ENCODE assay signal across 8 cellular contexts in genomic region chr11:65413077-65413664, GRCh38. TPM values are rescaled to one million over a fixed set of nuclear protein-coding genes. Genes with fewer than 3 reads are reported as not detected.
DNase-seq lines count a peak whose midpoint lies in the region; ATAC-seq, FAIRE-seq and TF ChIP-seq lines count a peak whose summit lies in the region.
"Not testable (repeated sequence)": the region's sequence is repeated elsewhere in the genome, so short reads cannot be mapped to it uniquely, and the experiment has no call there.

No MANE protein-coding gene starts in this region.

- H3K79me1 ChIP-seq in mesenchymal stem cell (replicated peaks; ENCODE audit: low read length, poor library complexity, severe bottlenecking) = peaks cover 31% of the 10 kb centered on the region

- POLR2A ChIA-PET in A673 (lab: Charles Lee; ENCODE audit: low non-redundant PET) (interaction anchor here (0.6 kb wide), 1 partner anchor 445 kb away, joined by 3 read pairs; the partner anchor contains the start of gene CFL1), K562 (lab: Yijun Ruan, JAX) (interaction anchor here (0.6 to 17.3 kb wide), 11 partner anchors 9 to 93 kb away, joined by 3 to 704 read pairs (median 8); partner anchors contain the start of genes MALAT1 and NEAT1)
- POLR2A ChIA-PET in endothelial cell of umbilical vein (lab: Charles Lee) = not testable (repeated sequence)

- DNase-seq in A673 (ENCODE audit: low spot score); K562 (ENCODE audit: extremely low read depth in 1 of 4, low spot score in 3 of 4); endothelial cell of umbilical vein (ENCODE audit: low read depth, low spot score); mesenchymal stem cell: not testable (repeated sequence)
- DNase-seq in SK-MEL-5 (ENCODE audit: low read depth, low spot score) (peak; percentile 66), left ventricle myocardium inferior (peak; percentile 5), sigmoid colon (peak; percentile 51), tibial nerve (ENCODE audit: low spot score in 2 of 2) (peak; percentile 26 to 28)

- H3K27ac ChIP-seq in A673 (ENCODE audit: low read depth, low read length, poor library complexity, severe bottlenecking); K562 (ENCODE audit: extremely low read depth, low read depth, low read length); endothelial cell of umbilical vein (ENCODE audit: insufficient read depth, low read depth, low read length); mesenchymal stem cell (ENCODE audit: low read length, poor library complexity, severe bottlenecking): not testable (repeated sequence)
- H3K27ac ChIP-seq in left ventricle myocardium inferior (replicated peaks) = peak overlapping the region; percentile 77
- peak overlapping the region in 1 of 4 donors; percentile 22 for H3K27ac ChIP-seq in sigmoid colon
- peak overlapping the region; percentile 80 to 100 (median 98) for H3K27ac ChIP-seq in tibial nerve

- not testable (repeated sequence) for TF ChIP-seq POLR2A in K562 (conservative IDR thresholded peaks at IDR 0.05); endothelial cell of umbilical vein (IDR thresholded peaks at IDR 0.05; ENCODE audit: low read depth, low read length); sigmoid colon (IDR thresholded peaks at IDR 0.05)
- TF ChIP-seq POLR2A in tibial nerve (IDR thresholded peaks at IDR 0.05) = peak in 1 of 2 donors; percentile 13

- not testable (repeated sequence) for H2BK120ac ChIP-seq in mesenchymal stem cell (ENCODE audit: low read depth, low read length)

- TF ChIP-seq EP300 in K562 (IDR thresholded peaks at IDR 0.05; ENCODE audit: low read length); sigmoid colon (IDR thresholded peaks at IDR 0.05): not testable (repeated sequence)
- TF ChIP-seq EP300 in tibial nerve (IDR thresholded peaks at IDR 0.05) = peak; percentile 73 to 82

- WGBS in K562 (ENCODE audit: insufficient coverage, low coverage, missing lambda C conversion rate) = 87% methylated on average over 15 of the region's 15 CpGs
- 97% methylated on average over 15 of the region's 15 CpGs for WGBS in mesenchymal stem cell
- WGBS in sigmoid colon, 2 donors = 73 to 87% methylated on average over 15 of the region's 15 CpGs
- WGBS in tibial nerve, 2 donors = 50 to 54% methylated on average over 15 of the region's 15 CpGs

- not testable (repeated sequence) for TF ChIP-seq RAD21 in K562 (CRISPR knock-in tag; conservative IDR thresholded peaks at IDR 0.05 in 1 of 2, IDR thresholded peaks at IDR 0.05 in 1 of 2)

- not testable (repeated sequence) for H2BK12ac ChIP-seq in mesenchymal stem cell (ENCODE audit: low read length in 2 of 2)

- H3K27me3 ChIP-seq in A673 (replicated peaks; ENCODE audit: insufficient read depth, low read depth, low read length, poor library complexity); K562 (ENCODE audit: control insufficient read depth in 2 of 2, insufficient read depth in 2 of 2, low read length in 2 of 2); endothelial cell of umbilical vein (ENCODE audit: control insufficient read depth in 2 of 2, insufficient read depth in 2 of 2, low read length in 2 of 2); left ventricle myocardium inferior (ENCODE audit: low read depth); mesenchymal stem cell (ENCODE audit: control insufficient read depth in 1 of 2, insufficient read depth in 1 of 2, low read length in 2 of 2); sigmoid colon; tibial nerve: not testable (repeated sequence)

- BruUV-seq in A673 (replicated peaks; lab: Mats Ljungman, UMichigan) (TSS peak; percentile 21), endothelial cell of umbilical vein (replicated peaks; lab: Mats Ljungman, UMichigan) (TSS peak; percentile 29)
- BruUV-seq in K562 (replicated peaks; lab: Mats Ljungman, UMichigan) = not testable (repeated sequence)

- not testable (repeated sequence) for H3K9me3 ChIP-seq in A673 (ENCODE audit: low read depth, low read length, poor library complexity, severe bottlenecking); K562 (replicated peaks; ENCODE audit: control insufficient read depth, insufficient read depth, low read depth, low read length); endothelial cell of umbilical vein (replicated peaks; ENCODE audit: control insufficient read depth, insufficient read depth, low read length); left ventricle myocardium inferior (replicated peaks); mesenchymal stem cell (ENCODE audit: control insufficient read depth, low read length); sigmoid colon; tibial nerve

- not testable (repeated sequence) for H3K9me1 ChIP-seq in K562 (ENCODE audit: control insufficient read depth, insufficient read depth, low read length); endothelial cell of umbilical vein (replicated peaks; ENCODE audit: control insufficient read depth, extremely low read depth, insufficient read depth, low read length)

- in situ Hi-C loops in SK-MEL-5 (cut with HindIII; ENCODE audit: low pct_unique_long_range_greater_than_20kb, low sequenced_read_pairs); K562 (cut with MboI): not testable (repeated sequence)

- intact Hi-C loops in A673 (cut with micrococcal nuclease; ENCODE audit: unreplicated experiment); K562 (cut with micrococcal nuclease); left ventricle myocardium inferior (cut with micrococcal nuclease); sigmoid colon (cut with DNase I): not testable (repeated sequence)
- intact Hi-C loops in endothelial cell of umbilical vein (cut with micrococcal nuclease) = loop anchor here (10.0 kb wide), 1 partner anchor 48 kb away; no protein-coding TSS in a partner anchor

- H3K4me3 ChIP-seq in A673 (ENCODE audit: low read depth, low read length, poor library complexity, severe bottlenecking); K562; endothelial cell of umbilical vein (replicated peaks in 1 of 3; ENCODE audit: insufficient read depth in 1 of 3, low read depth in 1 of 3, low read length in 3 of 3); left ventricle myocardium inferior; mesenchymal stem cell (ENCODE audit: insufficient read depth in 1 of 2, low read depth in 1 of 2, low read length in 2 of 2); sigmoid colon; tibial nerve: not testable (repeated sequence)

- H3K79me2 ChIP-seq in K562 (ENCODE audit: control insufficient read depth, insufficient read depth, low read length) (peaks cover 24% of the 10 kb centered on the region), endothelial cell of umbilical vein (ENCODE audit: control insufficient read depth, insufficient read depth, low read length) (peaks cover 14% of the 10 kb centered on the region)

- H4K20me1 ChIP-seq in K562 (replicated peaks; ENCODE audit: control insufficient read depth, insufficient read depth, low read length); endothelial cell of umbilical vein (replicated peaks; ENCODE audit: control insufficient read depth, extremely low read depth, insufficient read depth, low read length): not testable (repeated sequence)

- not testable (repeated sequence) for H4K8ac ChIP-seq in mesenchymal stem cell (ENCODE audit: low read length)

- H4K91ac ChIP-seq in mesenchymal stem cell (ENCODE audit: low read length) = not testable (repeated sequence)

- TF ChIP-seq CTCF in A673 (conservative IDR thresholded peaks at IDR 0.05; ENCODE audit: low read depth, low read length); K562 (IDR thresholded peaks at IDR 0.05 in 2 of 3, conservative IDR thresholded peaks at IDR 0.05 in 1 of 3; ENCODE audit: insufficient read depth in 2 of 3, low read depth in 1 of 3, low read length in 3 of 3); endothelial cell of umbilical vein (IDR thresholded peaks at IDR 0.05; ENCODE audit: extremely low read depth in 1 of 2, insufficient read depth in 1 of 2, low read depth in 1 of 2, low read length in 2 of 2); left ventricle myocardium inferior (IDR thresholded peaks at IDR 0.05; ENCODE audit: borderline replicate concordance); sigmoid colon (IDR thresholded peaks at IDR 0.05); tibial nerve (IDR thresholded peaks at IDR 0.05): not testable (repeated sequence)

- not testable (repeated sequence) for H3K4ac ChIP-seq in mesenchymal stem cell (ENCODE audit: low read depth in 1 of 2, low read length in 2 of 2)

- H2AFZ ChIP-seq in K562 (ENCODE audit: low read depth, low read length); endothelial cell of umbilical vein (ENCODE audit: low read depth, low read length); mesenchymal stem cell (ENCODE audit: low read depth, low read length): not testable (repeated sequence)

- CTCF ChIA-PET in A673 (lab: Charles Lee); K562 (lab: Yijun Ruan, JAX; ENCODE audit: low intra/inter-chr PET ratio): not testable (repeated sequence)
- CTCF ChIA-PET in endothelial cell of umbilical vein (lab: Charles Lee) = interaction anchor here (1.6 kb wide), 1 partner anchor 97 kb away, joined by 6 read pairs; no protein-coding TSS in a partner anchor

- H3K9ac ChIP-seq in K562 (ENCODE audit: insufficient read depth in 1 of 2, low read depth in 2 of 2, low read length in 2 of 2); endothelial cell of umbilical vein (replicated peaks; ENCODE audit: extremely low read depth, insufficient read depth, low read length): not testable (repeated sequence)
- H3K9ac ChIP-seq in mesenchymal stem cell (ENCODE audit: low read length) = peak overlapping the region; percentile 31

- H3K36me3 ChIP-seq in A673 (ENCODE audit: insufficient read depth, low read length, poor library complexity, severe bottlenecking) (peaks cover 32% of the 10 kb centered on the region), K562 (ENCODE audit: control insufficient read depth, insufficient read depth, low read length) (peaks cover 42% of the 10 kb centered on the region; the same call in 2 of the 3 replicates), endothelial cell of umbilical vein (ENCODE audit: control insufficient read depth in 2 of 2, extremely low read depth in 1 of 2, insufficient read depth in 2 of 2, low read length in 2 of 2) (peaks cover 6 to 29% of the 10 kb centered on the region in 2 experiments), left ventricle myocardium inferior (peaks cover 48% of the 10 kb centered on the region), mesenchymal stem cell (ENCODE audit: control insufficient read depth in 1 of 2, insufficient read depth in 2 of 2, low read depth in 1 of 2, low read length in 2 of 2) (peaks cover 53% of the 10 kb centered on the region in 2 experiments), sigmoid colon (peaks cover 0 to 40% (median 16%) of the 10 kb centered on the region in 4 donors), tibial nerve (peaks cover 0 to 45% (median 6%) of the 10 kb centered on the region in 3 donors)

- peak; percentile 75 for FAIRE-seq in K562 (lab: Jason Lieb, UNC)
- FAIRE-seq in endothelial cell of umbilical vein (lab: Jason Lieb, UNC) = peak; percentile 15

- H2AK5ac ChIP-seq in mesenchymal stem cell (ENCODE audit: low read length, severe bottlenecking) = not testable (repeated sequence)

- not testable (repeated sequence) for H3K23ac ChIP-seq in mesenchymal stem cell (ENCODE audit: low read length in 2 of 2)

- not testable (repeated sequence) for H3K18ac ChIP-seq in mesenchymal stem cell (ENCODE audit: low read depth in 1 of 2, low read length in 2 of 2)

- ATAC-seq in K562 = not testable (repeated sequence)

- not testable (repeated sequence) for H2BK5ac ChIP-seq in mesenchymal stem cell (ENCODE audit: low read depth, low read length, poor library complexity, severe bottlenecking)

- H2BK15ac ChIP-seq in mesenchymal stem cell (ENCODE audit: low read depth, poor library complexity, severe bottlenecking) = not testable (repeated sequence)

- dilution Hi-C loops in endothelial cell of umbilical vein (cut with MboI; ENCODE audit: extremely low pct_ligation_motif_present, low sequenced_read_pairs) = not testable (repeated sequence)

- H3K4me1 ChIP-seq in A673 (ENCODE audit: insufficient read depth, low read length, poor library complexity, severe bottlenecking) (peaks cover 22% of the 10 kb centered on the region), K562 (replicated peaks in 1 of 2; ENCODE audit: control insufficient read depth in 2 of 2, insufficient read depth in 2 of 2, low read length in 2 of 2) (peaks cover 25 to 40% of the 10 kb centered on the region in 2 experiments), endothelial cell of umbilical vein (ENCODE audit: control insufficient read depth, extremely low read depth, insufficient read depth, low read length) (peaks cover 22% of the 10 kb centered on the region), left ventricle myocardium inferior (peaks cover 53% of the 10 kb centered on the region), mesenchymal stem cell (ENCODE audit: control insufficient read depth, insufficient read depth, low read depth, low read length) (peaks cover 29% of the 10 kb centered on the region), sigmoid colon (peaks cover 0 to 26% (median 25%) of the 10 kb centered on the region in 4 donors), tibial nerve (peaks cover 0 to 72% (median 45%) of the 10 kb centered on the region in 4 donors)

- H3K4me2 ChIP-seq in K562 (ENCODE audit: insufficient read depth, low read length); endothelial cell of umbilical vein (ENCODE audit: insufficient read depth, low read length); mesenchymal stem cell (ENCODE audit: low read length, poor library complexity, severe bottlenecking): not testable (repeated sequence)

- not testable (repeated sequence) for H3K14ac ChIP-seq in mesenchymal stem cell (ENCODE audit: low read length in 2 of 2)

RNA-seq across cellular contexts. Expression of gene NEAT1, which starts 9.4 kb away (rescaled TPM):
- total RNA-seq in A673 (2021) (196 and 211 TPM in 2 replicates), K562 (2014; rRNA removed) (15.2 and 20.1 TPM in 2 replicates), K562 (2014; rRNA removed; fragmentation: Illumina TruSeq; extraction: Trizol) (62.8 and 76.9 TPM in 2 replicates), K562 (2015; rRNA removed; fragmentation: Illumina TruSeq; extraction: Trizol) (26.3 and 31.5 TPM in 2 replicates), K562 (2021) (129 and 208 TPM in 2 replicates), endothelial cell of umbilical vein (957 and 1,053 TPM in 2 replicates), left ventricle myocardium inferior (405 TPM), sigmoid colon (100 to 1,000 TPM; 142 to 573 (median 268) TPM), tibial nerve (100 to 1,000 TPM; 427 to 571 (median 461) TPM)
- 13.3 and 17.2 TPM in 2 replicates for total RNA-seq in SK-MEL-5 (2014; rRNA removed; shearing (Covaris generic))
- polyA plus RNA-seq in SK-MEL-5 (2015; cell fraction: cytosol; rRNA removed) = 92.3 and 140 TPM in 2 replicates
- polyA plus RNA-seq in SK-MEL-5 (2015; cell fraction: nucleus; rRNA removed) = 4,541 and 4,715 TPM in 2 replicates
- 684 and 1,510 TPM in 2 replicates for total RNA-seq in K562 (2011; cell fraction: chromatin; rRNA removed; ENCODE audit: low replicate concordance)
- total RNA-seq in K562 (2011; cell fraction: nucleolus; rRNA removed) = 291 and 321 TPM in 2 replicates
- total RNA-seq in K562 (2011; cell fraction: nucleoplasm; rRNA removed) = 737 and 1,283 TPM in 2 replicates
- polyA plus RNA-seq in K562 (2011; rRNA removed) (56.2 and 171 TPM in 2 replicates), K562 (2014; fragmentation: Illumina TruSeq; extraction: Trizol) (137 and 146 TPM in 2 replicates), K562 (2014; fragmentation: Nextera tagmentation; extraction: Ambion mirVana) (10 to 100 TPM; 22.8 to 30.1 TPM), K562 (2014; rRNA removed) (382 and 389 TPM in 2 replicates), endothelial cell of umbilical vein (34.4 and 43.3 TPM in 2 replicates), sigmoid colon (100 to 1,000 TPM in 1 of 3 donors, 10 to 100 TPM in 2; 26.8 to 587 (median 78.7) TPM)
- polyA plus RNA-seq in K562 (2011; cell fraction: cytosol; rRNA removed) = 45.5 and 49.2 TPM in 2 replicates
- polyA plus RNA-seq in K562 (2011; cell fraction: nucleus; rRNA removed) = 234 and 651 TPM in 2 replicates
- 312 and 328 TPM in 2 replicates for polyA plus RNA-seq in K562 (2012)
- 92.6 and 137 TPM in 2 replicates for polyA minus RNA-seq in K562 (2011; rRNA and poly(A)+ RNA removed)
- polyA minus RNA-seq in K562 (2011; cell fraction: cytosol; rRNA and poly(A)+ RNA removed) = 19.9 and 35.6 TPM in 2 replicates
- polyA minus RNA-seq in K562 (2011; cell fraction: nucleus; rRNA and poly(A)+ RNA removed) = 168 and 220 TPM in 2 replicates
- 15.1 and 49.9 TPM in 2 replicates for polyA plus RNA-seq in endothelial cell of umbilical vein (2011; cell fraction: cytosol; rRNA removed)
- polyA plus RNA-seq in endothelial cell of umbilical vein (2011; cell fraction: nucleus; rRNA removed) = 443 and 462 TPM in 2 replicates
- polyA plus RNA-seq in endothelial cell of umbilical vein (2012) = 254 and 310 TPM in 2 replicates
- 900 and 1,086 TPM in 2 replicates for polyA minus RNA-seq in endothelial cell of umbilical vein
- 31.7 TPM for polyA minus RNA-seq in endothelial cell of umbilical vein (2011; cell fraction: cytosol; rRNA and poly(A)+ RNA removed)
- polyA minus RNA-seq in endothelial cell of umbilical vein (2011; cell fraction: nucleus; rRNA and poly(A)+ RNA removed) = 1,191 and 1,444 TPM in 2 replicates
- 51.2 TPM for polyA plus RNA-seq in mesenchymal stem cell (2013, experiment 1 of 2)
- polyA plus RNA-seq in mesenchymal stem cell (2013, experiment 2 of 2) = 44.5 TPM

RNA-seq across cellular contexts. Expression of gene FRMD8, which starts 26.7 kb away (rescaled TPM):
- total RNA-seq in A673 (2021) (43.2 and 51.1 TPM in 2 replicates), K562 (2014; rRNA removed) (34.6 and 46.5 TPM in 2 replicates), K562 (2014; rRNA removed; fragmentation: Illumina TruSeq; extraction: Trizol) (6.2 and 8.6 TPM in 2 replicates), K562 (2015; rRNA removed; fragmentation: Illumina TruSeq; extraction: Trizol) (15.0 and 15.8 TPM in 2 replicates), K562 (2021) (44.2 and 54.5 TPM in 2 replicates), endothelial cell of umbilical vein (53.9 and 57.7 TPM in 2 replicates), left ventricle myocardium inferior (8.4 TPM), sigmoid colon (10 to 100 TPM; 10.7 to 27.5 (median 15.6) TPM), tibial nerve (100 to 1,000 TPM in 3 of 4 donors, 10 to 100 TPM in 1; 96.5 to 226 (median 128) TPM)
- total RNA-seq in SK-MEL-5 (2014; rRNA removed; shearing (Covaris generic)) = 36.4 and 37.5 TPM in 2 replicates
- polyA plus RNA-seq in SK-MEL-5 (2015; cell fraction: cytosol; rRNA removed) = 71.8 and 107 TPM in 2 replicates
- 89.4 and 95.0 TPM in 2 replicates for polyA plus RNA-seq in SK-MEL-5 (2015; cell fraction: nucleus; rRNA removed)
- 28.5 and 83.6 TPM in 2 replicates for total RNA-seq in K562 (2011; cell fraction: chromatin; rRNA removed; ENCODE audit: low replicate concordance)
- 89.6 and 96.9 TPM in 2 replicates for total RNA-seq in K562 (2011; cell fraction: nucleolus; rRNA removed)
- total RNA-seq in K562 (2011; cell fraction: nucleoplasm; rRNA removed) = 32.8 and 36.5 TPM in 2 replicates
- polyA plus RNA-seq in K562 (2011; rRNA removed) (16.0 and 19.9 TPM in 2 replicates), K562 (2014; fragmentation: Illumina TruSeq; extraction: Trizol) (12.0 and 19.4 TPM in 2 replicates), K562 (2014; fragmentation: Nextera tagmentation; extraction: Ambion mirVana) (1 to 10 TPM; 4.5 to 5.0 TPM), K562 (2014; rRNA removed) (33.4 and 41.7 TPM in 2 replicates), endothelial cell of umbilical vein (36.4 and 45.3 TPM in 2 replicates), sigmoid colon (10 to 100 TPM; 21.6 to 29.0 (median 25.2) TPM)
- 24.0 and 43.0 TPM in 2 replicates for polyA plus RNA-seq in K562 (2011; cell fraction: cytosol; rRNA removed)
- polyA plus RNA-seq in K562 (2011; cell fraction: nucleus; rRNA removed) = 25.1 and 46.6 TPM in 2 replicates
- 21.4 and 22.5 TPM in 2 replicates for polyA plus RNA-seq in K562 (2012)
- polyA minus RNA-seq in K562 (2011; rRNA and poly(A)+ RNA removed) = 8.4 and 13.5 TPM in 2 replicates
- polyA minus RNA-seq in K562 (2011; cell fraction: cytosol; rRNA and poly(A)+ RNA removed) = 21.0 and 21.1 TPM in 2 replicates
- 28.1 and 34.6 TPM in 2 replicates for polyA minus RNA-seq in K562 (2011; cell fraction: nucleus; rRNA and poly(A)+ RNA removed)
- polyA plus RNA-seq in endothelial cell of umbilical vein (2011; cell fraction: cytosol; rRNA removed) = 24.9 and 33.1 TPM in 2 replicates
- polyA plus RNA-seq in endothelial cell of umbilical vein (2011; cell fraction: nucleus; rRNA removed) = 38.1 and 42.6 TPM in 2 replicates
- 24.3 and 29.2 TPM in 2 replicates for polyA plus RNA-seq in endothelial cell of umbilical vein (2012)
- 34.9 and 44.0 TPM in 2 replicates for polyA minus RNA-seq in endothelial cell of umbilical vein
- polyA minus RNA-seq in endothelial cell of umbilical vein (2011; cell fraction: cytosol; rRNA and poly(A)+ RNA removed) = 16.4 TPM
- 22.2 and 24.7 TPM in 2 replicates for polyA minus RNA-seq in endothelial cell of umbilical vein (2011; cell fraction: nucleus; rRNA and poly(A)+ RNA removed)
- 24.6 TPM for polyA plus RNA-seq in mesenchymal stem cell (2013, experiment 1 of 2)
- 25.1 TPM for polyA plus RNA-seq in mesenchymal stem cell (2013, experiment 2 of 2)

RNA-seq across cellular contexts. Expression of gene SLC25A45, which starts 30.7 kb away (rescaled TPM):
- 5.3 and 7.4 TPM in 2 replicates for total RNA-seq in A673 (2021)
- total RNA-seq in SK-MEL-5 (2014; rRNA removed; shearing (Covaris generic)) = 3.4 and 4.6 TPM in 2 replicates
- polyA plus RNA-seq in SK-MEL-5 (2015; cell fraction: cytosol; rRNA removed) = 4.9 and 9.4 TPM in 2 replicates
- 24.3 and 28.9 TPM in 2 replicates for polyA plus RNA-seq in SK-MEL-5 (2015; cell fraction: nucleus; rRNA removed)
- 2.5 and 2.9 TPM in 2 replicates for total RNA-seq in K562 (2011; cell fraction: chromatin; rRNA removed; ENCODE audit: low replicate concordance)
- total RNA-seq in K562 (2011; cell fraction: nucleolus; rRNA removed) = 2.7 and 3.6 TPM in 2 replicates
- 2.3 and 2.7 TPM in 2 replicates for total RNA-seq in K562 (2011; cell fraction: nucleoplasm; rRNA removed)
- total RNA-seq in K562 (2014; rRNA removed) = 0.82 and 2.3 TPM in 2 replicates
- total RNA-seq in K562 (2014; rRNA removed; fragmentation: Illumina TruSeq; extraction: Trizol) = 0.55 and 0.57 TPM in 2 replicates
- 0.40 and 0.45 TPM in 2 replicates for total RNA-seq in K562 (2015; rRNA removed; fragmentation: Illumina TruSeq; extraction: Trizol)
- 0.92 and 2.2 TPM in 2 replicates for total RNA-seq in K562 (2021)
- polyA plus RNA-seq in K562 (2011; rRNA removed) = 0.61 and 0.81 TPM in 2 replicates
- polyA plus RNA-seq in K562 (2011; cell fraction: cytosol; rRNA removed) = 0.49 and 0.85 TPM in 2 replicates
- 1.2 and 3.9 TPM in 2 replicates for polyA plus RNA-seq in K562 (2011; cell fraction: nucleus; rRNA removed)
- 1.3 and 1.4 TPM in 2 replicates for polyA plus RNA-seq in K562 (2012)
- polyA plus RNA-seq in K562 (2014; fragmentation: Illumina TruSeq; extraction: Trizol) = 0.51 and 0.68 TPM in 2 replicates
- polyA plus RNA-seq in K562 (2014; fragmentation: Nextera tagmentation; extraction: Ambion mirVana) = under 1 TPM; 0.15 to 0.34 TPM
- polyA plus RNA-seq in K562 (2014; rRNA removed) = 0.93 and 1.1 TPM in 2 replicates
- polyA minus RNA-seq in K562 (2011; rRNA and poly(A)+ RNA removed) = 0.35 and 0.42 TPM in 2 replicates
- polyA minus RNA-seq in K562 (2011; cell fraction: cytosol; rRNA and poly(A)+ RNA removed) = 0.76 and 0.91 TPM in 2 replicates
- 0.40 and 0.56 TPM in 2 replicates for polyA minus RNA-seq in K562 (2011; cell fraction: nucleus; rRNA and poly(A)+ RNA removed)
- total RNA-seq in endothelial cell of umbilical vein = 3.1 and 4.8 TPM in 2 replicates
- 1.2 TPM in 2 replicates for polyA plus RNA-seq in endothelial cell of umbilical vein
- polyA plus RNA-seq in endothelial cell of umbilical vein (2011; cell fraction: cytosol; rRNA removed) = 0.52 and 0.66 TPM in 2 replicates
- polyA plus RNA-seq in endothelial cell of umbilical vein (2011; cell fraction: nucleus; rRNA removed) = 2.1 and 2.5 TPM in 2 replicates
- polyA plus RNA-seq in endothelial cell of umbilical vein (2012) = 1.5 and 1.6 TPM in 2 replicates
- polyA minus RNA-seq in endothelial cell of umbilical vein = 0.55 and 1.9 TPM in 2 replicates
- polyA minus RNA-seq in endothelial cell of umbilical vein (2011; cell fraction: cytosol; rRNA and poly(A)+ RNA removed) = 6.2 TPM
- polyA minus RNA-seq in endothelial cell of umbilical vein (2011; cell fraction: nucleus; rRNA and poly(A)+ RNA removed) = 1.7 and 2.0 TPM in 2 replicates
- total RNA-seq in left ventricle myocardium inferior = 5.0 TPM
- polyA plus RNA-seq in mesenchymal stem cell (2013, experiment 1 of 2) = 2.2 TPM
- 1.9 TPM for polyA plus RNA-seq in mesenchymal stem cell (2013, experiment 2 of 2)
- total RNA-seq in sigmoid colon = 1 to 10 TPM; 2.5 to 8.9 (median 6.0) TPM
- 10 to 100 TPM in 1 of 3 donors, 1 to 10 TPM in 2; 1.2 to 12.8 (median 2.5) TPM for polyA plus RNA-seq in sigmoid colon
- 10 to 100 TPM in 2 of 4 donors, 1 to 10 TPM in 2; 1.8 to 22.5 (median 8.5) TPM for total RNA-seq in tibial nerve

RNA-seq across cellular contexts. Expression of gene TIGD3, which starts 58.6 kb away (rescaled TPM):
- total RNA-seq in A673 (2021) (2.3 and 3.5 TPM in 2 replicates), K562 (2014; rRNA removed) (1.3 and 2.1 TPM in 2 replicates), K562 (2014; rRNA removed; fragmentation: Illumina TruSeq; extraction: Trizol) (0.29 and 0.44 TPM in 2 replicates), K562 (2015; rRNA removed; fragmentation: Illumina TruSeq; extraction: Trizol) (0.65 and 0.75 TPM in 2 replicates), K562 (2021) (0.81 and 1.3 TPM in 2 replicates), endothelial cell of umbilical vein (0.27 TPM in 1 of 2 replicates, not detected in the other), left ventricle myocardium inferior (0.44 TPM), sigmoid colon (under 1 TPM in 3 of 4 donors, not detected in 1; 0.14 to 0.36 (median 0.33) TPM), tibial nerve (under 1 TPM in 2 of 4 donors, not detected in 2; 0.30 to 0.59 TPM)
- 0.88 and 1.0 TPM in 2 replicates for total RNA-seq in SK-MEL-5 (2014; rRNA removed; shearing (Covaris generic))
- polyA plus RNA-seq in SK-MEL-5 (2015; cell fraction: cytosol; rRNA removed) = 0.38 and 0.46 TPM in 2 replicates
- 1.3 TPM in 1 of 2 replicates, not detected in the other for polyA plus RNA-seq in SK-MEL-5 (2015; cell fraction: nucleus; rRNA removed)
- 0.79 and 1.5 TPM in 2 replicates for total RNA-seq in K562 (2011; cell fraction: chromatin; rRNA removed; ENCODE audit: low replicate concordance)
- total RNA-seq in K562 (2011; cell fraction: nucleolus; rRNA removed) = 1.4 and 1.5 TPM in 2 replicates
- 0.38 and 0.95 TPM in 2 replicates for total RNA-seq in K562 (2011; cell fraction: nucleoplasm; rRNA removed)
- polyA plus RNA-seq in K562 (2011; rRNA removed) (0.39 and 0.56 TPM in 2 replicates), K562 (2014; fragmentation: Illumina TruSeq; extraction: Trizol) (0.49 and 0.64 TPM in 2 replicates), K562 (2014; fragmentation: Nextera tagmentation; extraction: Ambion mirVana) (under 1 TPM; 0.06 to 0.08 TPM), K562 (2014; rRNA removed) (0.61 and 0.98 TPM in 2 replicates), endothelial cell of umbilical vein (0.18 TPM in 2 replicates), sigmoid colon (under 1 TPM in 2 of 3 donors, not detected in 1; 0.69 to 0.96 TPM)
- 0.53 and 1.1 TPM in 2 replicates for polyA plus RNA-seq in K562 (2011; cell fraction: cytosol; rRNA removed)
- 0.79 and 1.1 TPM in 2 replicates for polyA plus RNA-seq in K562 (2011; cell fraction: nucleus; rRNA removed)
- 1.0 and 1.8 TPM in 2 replicates for polyA plus RNA-seq in K562 (2012)
- 0.12 and 0.25 TPM in 2 replicates for polyA minus RNA-seq in K562 (2011; rRNA and poly(A)+ RNA removed)
- 0.64 TPM in 1 of 2 replicates, not detected in the other for polyA minus RNA-seq in K562 (2011; cell fraction: cytosol; rRNA and poly(A)+ RNA removed)
- polyA minus RNA-seq in K562 (2011; cell fraction: nucleus; rRNA and poly(A)+ RNA removed) = 0.67 and 0.81 TPM in 2 replicates
- polyA plus RNA-seq in endothelial cell of umbilical vein (2011; cell fraction: cytosol; rRNA removed) = 0.13 TPM in 2 replicates
- 0.41 and 0.43 TPM in 2 replicates for polyA plus RNA-seq in endothelial cell of umbilical vein (2011; cell fraction: nucleus; rRNA removed)
- polyA plus RNA-seq in endothelial cell of umbilical vein (2012) = 0.16 and 0.19 TPM in 2 replicates
- 0.15 TPM in 1 of 2 replicates, not detected in the other for polyA minus RNA-seq in endothelial cell of umbilical vein
- 0.92 TPM for polyA minus RNA-seq in endothelial cell of umbilical vein (2011; cell fraction: cytosol; rRNA and poly(A)+ RNA removed)
- not detected in 2 replicates for polyA minus RNA-seq in endothelial cell of umbilical vein (2011; cell fraction: nucleus; rRNA and poly(A)+ RNA removed)
- 0.06 TPM for polyA plus RNA-seq in mesenchymal stem cell (2013, experiment 1 of 2)
- polyA plus RNA-seq in mesenchymal stem cell (2013, experiment 2 of 2) = 0.05 TPM
